1 cellular context compared by ENCODE assay signal in the genomic region with DNA sequence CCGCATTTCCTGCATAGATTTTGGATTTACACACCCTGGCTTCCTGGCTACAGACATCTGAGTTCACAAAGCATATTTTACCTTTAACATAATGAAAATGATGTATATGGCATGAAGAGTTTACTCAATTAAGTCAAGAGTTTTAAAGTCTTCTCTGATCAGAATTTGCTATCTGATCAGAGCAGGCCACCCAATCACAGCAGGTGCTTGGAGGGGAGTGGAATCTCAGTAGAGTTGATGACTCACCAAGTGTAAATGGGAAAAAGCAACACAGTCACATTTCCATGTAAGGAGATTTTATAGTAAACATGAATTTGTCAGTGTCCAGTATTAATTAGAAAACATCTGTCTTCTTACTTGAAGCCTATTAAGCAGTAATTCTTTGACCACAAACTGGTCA.
TF ChIP-seq lines count a peak whose summit lies in the region.

No MANE protein-coding gene starts in this region.

TF ChIP-seq in HepG2, 621 proteins besides CTCF, POLR2A, EP300 and RAD21:
- TF ChIP-seq AKNA (CRISPR knock-in tag; IDR thresholded peaks at IDR 0.05; ENCODE audit: borderline replicate concordance) (no peak), MAZ (IDR thresholded peaks at IDR 0.05; ENCODE audit: borderline replicate concordance, low read depth, low read length) (no peak), MAZ (CRISPR knock-in tag; IDR thresholded peaks at IDR 0.05; ENCODE audit: low read depth) (no peak), CERS6 (CRISPR knock-in tag; IDR thresholded peaks at IDR 0.05) (no peak), ZNF629 (CRISPR knock-in tag; conservative IDR thresholded peaks at IDR 0.05) (no peak), ZBTB3 (CRISPR knock-in tag; IDR thresholded peaks at IDR 0.05; ENCODE audit: borderline replicate concordance, low read depth) (no peak), NCOA1 (CRISPR knock-in tag; IDR thresholded peaks at IDR 0.05) (no peak), ATF7-NPFF (CRISPR knock-in tag; IDR thresholded peaks at IDR 0.05; ENCODE audit: low read depth) (no peak), ZNF7 (CRISPR knock-in tag; IDR thresholded peaks at IDR 0.05) (no peak), ZHX2 (IDR thresholded peaks at IDR 0.05; ENCODE audit: low read depth) (no peak), ZHX2 (CRISPR knock-in tag; IDR thresholded peaks at IDR 0.05; ENCODE audit: borderline replicate concordance) (no peak), PHF21A (CRISPR knock-in tag; IDR thresholded peaks at IDR 0.05) (no peak), HHEX (CRISPR knock-in tag; IDR thresholded peaks at IDR 0.05) (no peak), NFE2L2 (IDR thresholded peaks at IDR 0.05; ENCODE audit: low read length) (no peak)
- TF ChIP-seq, protein P1, sequence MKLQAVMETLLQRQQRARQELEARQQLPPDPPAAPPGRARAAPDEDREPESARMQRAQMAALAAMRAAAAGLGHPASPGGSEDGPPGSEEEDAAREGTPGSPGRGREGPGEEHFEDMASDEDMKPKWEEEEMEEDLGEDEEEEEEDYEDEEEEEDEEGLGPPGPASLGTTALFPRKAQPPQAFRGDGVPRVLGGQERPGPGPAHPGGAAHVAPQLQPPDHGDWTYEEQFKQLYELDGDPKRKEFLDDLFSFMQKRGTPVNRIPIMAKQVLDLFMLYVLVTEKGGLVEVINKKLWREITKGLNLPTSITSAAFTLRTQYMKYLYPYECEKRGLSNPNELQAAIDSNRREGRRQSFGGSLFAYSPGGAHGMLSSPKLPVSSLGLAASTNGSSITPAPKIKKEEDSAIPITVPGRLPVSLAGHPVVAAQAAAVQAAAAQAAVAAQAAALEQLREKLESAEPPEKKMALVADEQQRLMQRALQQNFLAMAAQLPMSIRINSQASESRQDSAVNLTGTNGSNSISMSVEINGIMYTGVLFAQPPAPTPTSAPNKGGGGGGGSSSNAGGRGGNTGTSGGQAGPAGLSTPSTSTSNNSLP (IDR thresholded peaks at IDR 0.05; ENCODE audit: low read depth, low read length) = no peak
- TF ChIP-seq, protein P2, sequence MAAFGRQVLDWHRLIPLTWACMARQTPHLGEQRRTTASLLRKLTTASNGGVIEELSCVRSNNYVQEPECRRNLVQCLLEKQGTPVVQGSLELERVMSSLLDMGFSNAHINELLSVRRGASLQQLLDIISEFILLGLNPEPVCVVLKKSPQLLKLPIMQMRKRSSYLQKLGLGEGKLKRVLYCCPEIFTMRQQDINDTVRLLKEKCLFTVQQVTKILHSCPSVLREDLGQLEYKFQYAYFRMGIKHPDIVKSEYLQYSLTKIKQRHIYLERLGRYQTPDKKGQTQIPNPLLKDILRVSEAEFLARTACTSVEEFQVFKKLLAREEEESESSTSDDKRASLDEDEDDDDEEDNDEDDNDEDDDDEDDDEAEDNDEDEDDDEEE (CRISPR knock-in tag; IDR thresholded peaks at IDR 0.05) = no peak
- TF ChIP-seq, protein P3, sequence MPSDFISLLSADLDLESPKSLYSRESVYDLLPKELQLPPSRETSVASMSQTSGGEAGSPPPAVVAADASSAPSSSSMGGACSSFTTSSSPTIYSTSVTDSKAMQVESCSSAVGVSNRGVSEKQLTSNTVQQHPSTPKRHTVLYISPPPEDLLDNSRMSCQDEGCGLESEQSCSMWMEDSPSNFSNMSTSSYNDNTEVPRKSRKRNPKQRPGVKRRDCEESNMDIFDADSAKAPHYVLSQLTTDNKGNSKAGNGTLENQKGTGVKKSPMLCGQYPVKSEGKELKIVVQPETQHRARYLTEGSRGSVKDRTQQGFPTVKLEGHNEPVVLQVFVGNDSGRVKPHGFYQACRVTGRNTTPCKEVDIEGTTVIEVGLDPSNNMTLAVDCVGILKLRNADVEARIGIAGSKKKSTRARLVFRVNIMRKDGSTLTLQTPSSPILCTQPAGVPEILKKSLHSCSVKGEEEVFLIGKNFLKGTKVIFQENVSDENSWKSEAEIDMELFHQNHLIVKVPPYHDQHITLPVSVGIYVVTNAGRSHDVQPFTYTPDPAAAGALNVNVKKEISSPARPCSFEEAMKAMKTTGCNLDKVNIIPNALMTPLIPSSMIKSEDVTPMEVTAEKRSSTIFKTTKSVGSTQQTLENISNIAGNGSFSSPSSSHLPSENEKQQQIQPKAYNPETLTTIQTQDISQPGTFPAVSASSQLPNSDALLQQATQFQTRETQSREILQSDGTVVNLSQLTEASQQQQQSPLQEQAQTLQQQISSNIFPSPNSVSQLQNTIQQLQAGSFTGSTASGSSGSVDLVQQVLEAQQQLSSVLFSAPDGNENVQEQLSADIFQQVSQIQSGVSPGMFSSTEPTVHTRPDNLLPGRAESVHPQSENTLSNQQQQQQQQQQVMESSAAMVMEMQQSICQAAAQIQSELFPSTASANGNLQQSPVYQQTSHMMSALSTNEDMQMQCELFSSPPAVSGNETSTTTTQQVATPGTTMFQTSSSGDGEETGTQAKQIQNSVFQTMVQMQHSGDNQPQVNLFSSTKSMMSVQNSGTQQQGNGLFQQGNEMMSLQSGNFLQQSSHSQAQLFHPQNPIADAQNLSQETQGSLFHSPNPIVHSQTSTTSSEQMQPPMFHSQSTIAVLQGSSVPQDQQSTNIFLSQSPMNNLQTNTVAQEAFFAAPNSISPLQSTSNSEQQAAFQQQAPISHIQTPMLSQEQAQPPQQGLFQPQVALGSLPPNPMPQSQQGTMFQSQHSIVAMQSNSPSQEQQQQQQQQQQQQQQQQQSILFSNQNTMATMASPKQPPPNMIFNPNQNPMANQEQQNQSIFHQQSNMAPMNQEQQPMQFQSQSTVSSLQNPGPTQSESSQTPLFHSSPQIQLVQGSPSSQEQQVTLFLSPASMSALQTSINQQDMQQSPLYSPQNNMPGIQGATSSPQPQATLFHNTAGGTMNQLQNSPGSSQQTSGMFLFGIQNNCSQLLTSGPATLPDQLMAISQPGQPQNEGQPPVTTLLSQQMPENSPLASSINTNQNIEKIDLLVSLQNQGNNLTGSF (CRISPR knock-in tag; IDR thresholded peaks at IDR 0.05) = no peak
TF ChIP-seq in HepG2: peak in this region for 0.
